In the genomic region with DNA sequence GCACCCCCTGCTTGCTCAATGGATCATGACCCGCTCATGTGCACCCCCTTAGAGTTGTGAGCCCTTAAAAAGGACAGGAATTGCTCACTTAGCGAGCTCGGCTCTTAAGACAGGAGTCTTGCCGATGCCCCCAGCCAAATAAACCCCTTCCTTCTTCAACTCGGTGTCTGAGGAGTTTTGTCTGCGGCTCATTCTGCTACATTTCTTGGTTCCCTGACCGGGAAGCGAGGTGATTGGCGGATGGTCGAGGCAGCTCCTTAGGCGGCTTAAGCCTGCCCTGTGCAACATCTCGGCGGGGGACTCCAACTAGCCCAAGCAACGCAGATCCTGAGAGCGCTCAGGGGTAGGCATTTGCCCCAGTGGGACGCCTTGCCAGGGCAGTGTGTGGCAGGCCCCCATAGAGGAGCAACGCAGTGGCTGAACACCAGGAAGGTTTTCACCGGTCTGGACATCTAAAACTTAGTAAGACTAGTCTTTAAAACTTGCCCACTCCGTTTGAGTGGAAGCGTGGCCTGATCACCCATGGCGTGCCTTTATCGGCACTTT, we compare ENCODE assay signal across 29 cellular contexts. TPM values are rescaled to one million over a fixed set of nuclear protein-coding genes. Genes with fewer than 3 reads are reported as not detected.
"Had no signal": no experiment of that assay in that cellular context is flagged by ENCODE, and none has a peak within 500 bp of the region (broad histone marks: within the 10 kb centered on the region; RNA-seq: fewer than 3 reads in every experiment).

No MANE protein-coding gene starts in this region.

- H3K4me3 ChIP-seq: ascending aorta, body of pancreas, K562, Peyer's patch, SJCRH30 had no signal

- DNase-seq: activated CD4-positive, alpha-beta memory T cell treated with anti-CD3 and anti-CD28 coated beads, Interleukin-2, amount 10 ng/mL, durations not matched to agents 7 days and 5 days; activated CD4-positive, alpha-beta T cell treated with anti-CD3 and anti-CD28 coated beads, Interleukin-2, amount 50 U/mL, for 1 hour; activated CD4-positive, CD25-positive, alpha-beta regulatory T cell; activated effector memory CD4-positive, alpha-beta T cell treated with anti-CD3 and anti-CD28 coated beads, Interleukin-2, amount 50 U/mL, for 16 hours; activated naive CD4-positive, alpha-beta T cell treated with Interleukin-2 at 50 U/mL for 16 hours; activated naive CD8-positive, alpha-beta T cell treated with anti-CD3 and anti-CD28 coated beads, Interleukin-2, amount 50 U/mL, for 24 hours; activated T-cell treated with anti-CD3 and anti-CD28 coated beads, Interleukin-2, amount 50 U/mL, for 4 hours; amniotic stem cell; body of pancreas; Karpas-422; NCI-H1105 treated with DMSO at 0.1 percent for 48 hours; NCI-H1436 treated with DMSO at 0.1 percent for 48 hours; NCI-H187; NCI-H2081; NCI-H510A treated with DMSO at 0.1 percent for 48 hours; NCI-H69; Peyer's patch; Right ventricle myocardium superior; SJCRH30; SK-N-SH; T-helper 1 cell had no signal

- H3K9ac ChIP-seq: SK-N-SH had no signal

- H3K4me1 Mint-ChIP-seq: activated CD4-positive, alpha-beta memory T cell treated with anti-CD3 and anti-CD28 coated beads, Interleukin-2, amount 10 ng/mL, durations not matched to agents 7 days and 5 days; activated CD8-positive, alpha-beta memory T cell treated with anti-CD3 and anti-CD28 coated beads, Interleukin-2, amount 10 ng/mL, durations not matched to agents 7 days and 5 days; activated naive CD8-positive, alpha-beta T cell treated with anti-CD3 and anti-CD28 coated beads, Interleukin-2, amount 50 U/mL, for 24 hours had no signal

- ATAC-seq: activated CD8-positive, alpha-beta memory T cell treated with anti-CD3 and anti-CD28 coated beads, Interleukin-2, amount 10 ng/mL, durations not matched to agents 7 days and 5 days; activated naive CD4-positive, alpha-beta T cell treated with anti-CD3 and anti-CD28 coated beads, Interleukin-2, amount 50 U/mL, for 72 hours; activated naive CD8-positive, alpha-beta T cell treated with anti-CD3 and anti-CD28 coated beads, Interleukin-2, amount 50 U/mL, for 24 hours; activated T-cell treated with anti-CD3 and anti-CD28 coated beads, Interleukin-2, amount 50 U/mL, for 4 hours; body of pancreas; K562 had no signal

- H3K27me3 ChIP-seq: ascending aorta, body of pancreas, Peyer's patch, SJCRH30 had no signal

- H3K9me3 Mint-ChIP-seq: activated CD4-positive, alpha-beta memory T cell treated with anti-CD3 and anti-CD28 coated beads, Interleukin-2, amount 10 ng/mL, durations not matched to agents 7 days and 5 days; activated naive CD4-positive, alpha-beta T cell treated with anti-CD3 and anti-CD28 coated beads, Interleukin-2, amount 50 U/mL, for 72 hours; activated naive CD8-positive, alpha-beta T cell treated with anti-CD3 and anti-CD28 coated beads, Interleukin-2, amount 50 U/mL, for 24 hours; activated T-cell treated with anti-CD3 and anti-CD28 coated beads, Interleukin-2, amount 50 U/mL, for 4 hours had no signal

- H3K9me3 ChIP-seq: ascending aorta, body of pancreas, Peyer's patch, SJCRH30, SK-N-SH had no signal

- FAIRE-seq: bronchial epithelial cell, K562 had no signal

- H3K4me2 ChIP-seq: SK-N-SH had no signal

- H3K27ac ChIP-seq: ascending aorta, body of pancreas, Peyer's patch, RWPE1, SJCRH30, VCaP had no signal

- H3K4me3 Mint-ChIP-seq: activated CD4-positive, alpha-beta memory T cell treated with anti-CD3 and anti-CD28 coated beads, Interleukin-2, amount 10 ng/mL, durations not matched to agents 7 days and 5 days; activated CD8-positive, alpha-beta memory T cell treated with anti-CD3 and anti-CD28 coated beads, Interleukin-2, amount 10 ng/mL, durations not matched to agents 7 days and 5 days; activated naive CD8-positive, alpha-beta T cell treated with anti-CD3 and anti-CD28 coated beads, Interleukin-2, amount 50 U/mL, for 24 hours; activated T-cell treated with anti-CD3 and anti-CD28 coated beads, Interleukin-2, amount 50 U/mL, for 4 hours had no signal

- H3K36me3 ChIP-seq: ascending aorta, Peyer's patch, SJCRH30 had no signal

- H3K4me1 ChIP-seq: ascending aorta, body of pancreas, Peyer's patch, SJCRH30 had no signal

- H3K27ac Mint-ChIP-seq: activated CD4-positive, alpha-beta memory T cell treated with anti-CD3 and anti-CD28 coated beads, Interleukin-2, amount 10 ng/mL, durations not matched to agents 7 days and 5 days; activated CD8-positive, alpha-beta memory T cell treated with anti-CD3 and anti-CD28 coated beads, Interleukin-2, amount 10 ng/mL, durations not matched to agents 7 days and 5 days; activated naive CD4-positive, alpha-beta T cell treated with anti-CD3 and anti-CD28 coated beads, Interleukin-2, amount 50 U/mL, for 72 hours; activated naive CD8-positive, alpha-beta T cell treated with anti-CD3 and anti-CD28 coated beads, Interleukin-2, amount 50 U/mL, for 24 hours had no signal

- H3K36me3 Mint-ChIP-seq: activated CD8-positive, alpha-beta memory T cell treated with anti-CD3 and anti-CD28 coated beads, Interleukin-2, amount 10 ng/mL, durations not matched to agents 7 days and 5 days; activated naive CD4-positive, alpha-beta T cell treated with anti-CD3 and anti-CD28 coated beads, Interleukin-2, amount 50 U/mL, for 72 hours had no signal

RNA-seq across cellular contexts. Expression of a gene that starts 9.5 kb away (rescaled TPM):
- total RNA-seq: activated CD4-positive, alpha-beta memory T cell treated with anti-CD3 and anti-CD28 coated beads, Interleukin-2, amount 10 ng/mL, durations not matched to agents 7 days and 5 days; activated CD8-positive, alpha-beta memory T cell treated with anti-CD3 and anti-CD28 coated beads, Interleukin-2, amount 10 ng/mL, durations not matched to agents 7 days and 5 days; activated naive CD4-positive, alpha-beta T cell treated with anti-CD3 and anti-CD28 coated beads, Interleukin-2, amount 50 U/mL, for 72 hours; bronchial epithelial cell; SJCRH30; T-helper 2 cell treated with Interferon-gamma antibody and Interleukin-4, amounts not matched to agents 100 ng/mL and 5 ng/mL, for 36 hours had no signal
